Comparison of ENCODE assay signal across 36 cellular contexts in the genomic region with DNA sequence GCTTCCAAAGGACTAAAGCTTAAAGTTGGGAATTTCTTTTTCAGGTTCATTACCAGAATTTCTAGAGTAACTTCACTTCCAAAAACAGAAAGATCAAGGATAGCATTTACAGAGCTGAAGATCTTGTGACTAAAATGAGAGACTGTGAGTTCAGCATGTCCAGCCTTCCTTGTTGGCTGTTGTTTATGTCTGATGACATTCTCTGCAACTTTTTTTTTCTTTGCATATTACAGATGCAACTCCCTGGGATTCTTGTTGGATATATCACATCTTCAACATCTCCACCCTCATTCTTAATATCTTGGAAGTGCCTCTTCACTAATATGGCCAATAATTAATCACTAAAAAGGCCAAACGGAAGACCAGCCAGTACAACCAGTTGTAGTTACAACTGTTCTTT.
"Had no signal": no experiment of that assay in that cellular context is flagged by ENCODE, and none has a peak within 500 bp of the region (broad histone marks: within the 10 kb centered on the region; RNA-seq: fewer than 3 reads in every experiment).

No MANE protein-coding gene starts in this region.

- H3K4me3 Mint-ChIP-seq: activated B cell treated with CpG ODN at 0.5 μM for 24 hours; activated CD8-positive, alpha-beta memory T cell treated with anti-CD3 and anti-CD28 coated beads, Interleukin-2, amount 10 ng/mL, durations not matched to agents 7 days and 5 days; activated CD8-positive, alpha-beta T cell treated with anti-CD3 and anti-CD28 coated beads for 36 hours; activated naive CD4-positive, alpha-beta T cell treated with anti-CD3 and anti-CD28 coated beads for 36 hours; activated naive CD4-positive, alpha-beta T cell treated with anti-CD3 and anti-CD28 coated beads, Interleukin-2, amount 50 U/mL, for 24 hours; activated naive CD8-positive, alpha-beta T cell treated with anti-CD3 and anti-CD28 coated beads for 36 hours; activated naive CD8-positive, alpha-beta T cell treated with anti-CD3 and anti-CD28 coated beads, Interleukin-2, amount 50 U/mL, for 24 hours; activated T-helper 1 cell treated with anti-CD3 and anti-CD28 coated beads, Interleukin-12 subunit alpha, Interleukin-12 subunit beta, Interleukin-2, Interleukin-4 antibody, amounts not matched to agents 30 ng/mL and 10 ng/mL and 1 ng/mL, durations not matched to agents 14 hours and 24 hours and 36 hours; brain; central memory CD8-positive, alpha-beta T cell; endodermal cell; T-helper 17 cell; T-helper 2 cell treated with Interferon-gamma antibody and Interleukin-4, amounts not matched to agents 5 μg/mL and 100 μg/mL, for 36 hours had no signal

- H3K27me3 ChIP-seq: ascending aorta, breast epithelium, dorsolateral prefrontal cortex, esophagus squamous epithelium, gastrocnemius medialis, heart left ventricle had no signal

- H3K4me1 Mint-ChIP-seq: activated B cell treated with CpG ODN at 0.5 μM for 24 hours; activated CD8-positive, alpha-beta memory T cell treated with anti-CD3 and anti-CD28 coated beads, Interleukin-2, amount 10 ng/mL, durations not matched to agents 7 days and 5 days; activated naive CD4-positive, alpha-beta T cell treated with anti-CD3 and anti-CD28 coated beads, Interleukin-2, amount 50 U/mL, for 24 hours; activated naive CD8-positive, alpha-beta T cell treated with anti-CD3 and anti-CD28 coated beads for 36 hours; activated naive CD8-positive, alpha-beta T cell treated with anti-CD3 and anti-CD28 coated beads, Interleukin-2, amount 50 U/mL, for 24 hours; brain; central memory CD8-positive, alpha-beta T cell; T-helper 17 cell had no signal

- H3K9me3 ChIP-seq: ascending aorta, breast epithelium, esophagus squamous epithelium, gastrocnemius medialis, heart left ventricle had no signal

- H3K4me1 ChIP-seq: ascending aorta, breast epithelium, esophagus squamous epithelium, gastrocnemius medialis had no signal

- H3K27ac ChIP-seq: ascending aorta, breast epithelium, dorsolateral prefrontal cortex, esophagus squamous epithelium, gastrocnemius medialis, heart left ventricle, WERI-Rb-1 had no signal

- H3K27ac Mint-ChIP-seq: activated B cell treated with CpG ODN at 0.5 μM for 24 hours; activated CD8-positive, alpha-beta memory T cell treated with anti-CD3 and anti-CD28 coated beads, Interleukin-2, amount 10 ng/mL, durations not matched to agents 7 days and 5 days; activated CD8-positive, alpha-beta T cell treated with anti-CD3 and anti-CD28 coated beads for 36 hours; activated naive CD4-positive, alpha-beta T cell treated with anti-CD3 and anti-CD28 coated beads for 36 hours; activated naive CD4-positive, alpha-beta T cell treated with anti-CD3 and anti-CD28 coated beads, Interleukin-2, amount 50 U/mL, for 24 hours; activated naive CD8-positive, alpha-beta T cell treated with anti-CD3 and anti-CD28 coated beads for 36 hours; activated naive CD8-positive, alpha-beta T cell treated with anti-CD3 and anti-CD28 coated beads, Interleukin-2, amount 50 U/mL, for 24 hours; activated T-helper 1 cell treated with anti-CD3 and anti-CD28 coated beads, Interleukin-12 subunit alpha, Interleukin-12 subunit beta, Interleukin-2, Interleukin-4 antibody, amounts not matched to agents 30 ng/mL and 10 ng/mL and 1 ng/mL, durations not matched to agents 14 hours and 24 hours and 36 hours; activated T-helper 2 cell treated with anti-CD3 and anti-CD28 coated beads, Interferon-gamma antibody, Interleukin-2, Interleukin-4, amounts not matched to agents 10 μg/mL and 5 μg/mL and 100 μg/mL, durations not matched to agents 14 hours and 24 hours and 36 hours; brain; endodermal cell; T-helper 17 cell; T-helper 2 cell treated with Interferon-gamma antibody and Interleukin-4, amounts not matched to agents 5 μg/mL and 100 μg/mL, for 36 hours had no signal

- H3K36me3 ChIP-seq: ascending aorta, breast epithelium, esophagus squamous epithelium, gastrocnemius medialis, heart left ventricle, WERI-Rb-1 had no signal

- FAIRE-seq: colon had no signal

- H3K9me3 Mint-ChIP-seq: activated B cell treated with CpG ODN at 0.5 μM for 24 hours; activated CD8-positive, alpha-beta T cell treated with anti-CD3 and anti-CD28 coated beads for 36 hours; activated naive CD4-positive, alpha-beta T cell treated with anti-CD3 and anti-CD28 coated beads, Interleukin-2, amount 50 U/mL, for 24 hours; activated naive CD8-positive, alpha-beta T cell treated with anti-CD3 and anti-CD28 coated beads for 36 hours; activated T-helper 2 cell treated with anti-CD3 and anti-CD28 coated beads, Interferon-gamma antibody, Interleukin-2, Interleukin-4, amounts not matched to agents 10 μg/mL and 5 μg/mL and 100 μg/mL, durations not matched to agents 14 hours and 24 hours and 36 hours; central memory CD8-positive, alpha-beta T cell; endodermal cell; T-helper 2 cell treated with Interferon-gamma antibody and Interleukin-4, amounts not matched to agents 5 μg/mL and 100 μg/mL, for 36 hours had no signal

- ATAC-seq: activated CD4-positive, CD25-positive, alpha-beta regulatory T cell treated with anti-CD3 and anti-CD28 coated beads, Interleukin-2, amount 50 U/mL, for 24 hours; activated CD8-positive, alpha-beta memory T cell treated with anti-CD3 and anti-CD28 coated beads, Interleukin-2, amount 10 ng/mL, durations not matched to agents 7 days and 5 days; activated CD8-positive, alpha-beta T cell treated with anti-CD3 and anti-CD28 coated beads for 36 hours; activated naive CD8-positive, alpha-beta T cell treated with anti-CD3 and anti-CD28 coated beads, Interleukin-2, amount 50 U/mL, for 24 hours; gastrocnemius medialis; heart left ventricle; T-helper 17 cell had no signal

- H3K4me3 ChIP-seq: ascending aorta, breast epithelium, dorsolateral prefrontal cortex, esophagus squamous epithelium, gastrocnemius medialis, heart left ventricle had no signal

- H3K36me3 Mint-ChIP-seq: activated CD8-positive, alpha-beta memory T cell treated with anti-CD3 and anti-CD28 coated beads, Interleukin-2, amount 10 ng/mL, durations not matched to agents 7 days and 5 days; activated naive CD4-positive, alpha-beta T cell treated with anti-CD3 and anti-CD28 coated beads, Interleukin-2, amount 50 U/mL, for 24 hours; activated naive CD8-positive, alpha-beta T cell treated with anti-CD3 and anti-CD28 coated beads for 36 hours had no signal

- DNase-seq: activated B cell treated with CpG ODN at 0.5 μM for 24 hours; activated CD4-positive, alpha-beta T cell treated with anti-CD3 and anti-CD28 coated beads for 48 hours; activated CD4-positive, alpha-beta T cell treated with anti-CD3 and anti-CD28 coated beads, Interleukin-2, amount 50 U/mL, for 1 hour; activated CD4-positive, alpha-beta T cell treated with anti-CD3 and anti-CD28 coated beads, Interleukin-2, amount 50 U/mL, for 48 hours; activated CD8-positive, alpha-beta memory T cell treated with anti-CD3 and anti-CD28 coated beads, Interleukin-2, amount 10 ng/mL, durations not matched to agents 7 days and 5 days; activated CD8-positive, alpha-beta memory T cell treated with anti-CD3 and anti-CD28 coated beads, Interleukin-2, amount 50 U/mL, for 4 hours; activated CD8-positive, alpha-beta T cell treated with anti-CD3 and anti-CD28 coated beads for 36 hours; activated effector memory CD4-positive, alpha-beta T cell treated with anti-CD3 and anti-CD28 coated beads, Interleukin-2, amount 50 U/mL, for 16 hours; activated naive CD4-positive, alpha-beta T cell treated with anti-CD3 and anti-CD28 coated beads for 36 hours; activated naive CD8-positive, alpha-beta T cell treated with anti-CD3 and anti-CD28 coated beads for 36 hours; activated naive CD8-positive, alpha-beta T cell treated with anti-CD3 and anti-CD28 coated beads, Interleukin-2, amount 50 U/mL, for 24 hours; activated T-cell treated with anti-CD3 and anti-CD28 coated beads, Interleukin-2, amount 50 U/mL, for 1 hour; activated T-cell treated with anti-CD3 and anti-CD28 coated beads, Interleukin-2, amount 50 U/mL, for 48 hours; cortex of kidney; dorsolateral prefrontal cortex; effector memory CD4-positive, alpha-beta T cell; endodermal cell; esophagus squamous epithelium; foreskin fibroblast; gastrocnemius medialis; glutamatergic neuron; heart left ventricle; T-helper 1 cell; T-helper 17 cell; T1000; WERI-Rb-1 had no signal

- H3K27me3 Mint-ChIP-seq: activated B cell treated with CpG ODN at 0.5 μM for 24 hours had no signal
